In the genomic region with DNA sequence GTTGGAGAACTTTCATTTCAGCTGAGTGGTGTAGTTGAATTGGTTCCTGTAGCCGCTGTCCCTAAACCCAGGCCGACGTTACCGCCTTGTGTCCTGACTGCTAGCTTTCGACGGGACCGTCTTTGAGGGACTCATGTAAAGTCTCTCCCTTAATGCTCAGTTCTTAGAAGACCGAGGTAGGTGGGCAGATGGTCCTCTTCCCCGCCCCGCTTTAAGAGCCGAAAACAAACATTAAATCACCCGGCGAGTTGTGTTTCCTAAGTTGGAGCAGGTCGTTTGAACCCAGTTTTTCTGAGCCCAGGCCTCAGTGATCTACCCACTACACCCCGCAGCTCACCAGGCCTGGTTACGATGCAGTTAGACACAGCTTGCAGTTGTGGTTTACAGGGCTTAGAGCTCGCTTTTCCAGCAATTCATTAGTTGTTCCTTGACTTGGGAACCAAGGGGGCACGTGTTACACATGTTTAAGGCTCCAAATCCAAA, we compare ENCODE assay signal across 8 cellular contexts. TPM values are rescaled to one million over a fixed set of nuclear protein-coding genes. Genes with fewer than 3 reads are reported as not detected.
DNase-seq lines count a peak whose midpoint lies in the region; ATAC-seq and TF ChIP-seq lines count a peak whose summit lies in the region.

No MANE protein-coding gene starts in this region.

- CTCF ChIA-PET in BJ (lab: Yijun Ruan, JAX): interaction anchor here (0.9 kb wide), 1 partner anchor 79 kb away, joined by 4 read pairs; no protein-coding TSS in a partner anchor

- H3K9ac ChIP-seq in iPS-15b (ENCODE audit: low read depth, low read length) (peak overlapping the region; percentile 77), skeletal muscle tissue (ENCODE audit: low read depth in 1 of 3, low read length in 3 of 3) (peak overlapping the region; percentile 74 to 92 (median 91))

- H3K4me1 ChIP-seq in iPS-15b (ENCODE audit: control insufficient read depth, insufficient read depth, low read length) (peaks cover 8% of the 10 kb centered on the region), skeletal muscle tissue (ENCODE audit: control insufficient read depth in 3 of 3, insufficient read depth in 3 of 3, low read length in 3 of 3) (peaks cover 8 to 19% (median 14%) of the 10 kb centered on the region in 3 donors)

- peak; percentile 31 for ATAC-seq in GM18511 (IDR thresholded peaks at IDR 0.05; ENCODE audit: unreplicated experiment)
- ATAC-seq in HG02981 (IDR thresholded peaks at IDR 0.05; ENCODE audit: unreplicated experiment): peak; percentile 21

- POLR2A ChIA-PET in BJ (lab: Charles Lee): no interaction called here

- H3K36me3 ChIP-seq in BJ (ENCODE audit: control insufficient read depth, insufficient read depth, low read length): no peaks in the 10 kb centered on the region
- no peaks in the 10 kb centered on the region for H3K36me3 ChIP-seq in iPS-15b (ENCODE audit: control insufficient read depth, insufficient read depth, low read length)
- H3K36me3 ChIP-seq in skeletal muscle tissue (ENCODE audit: control insufficient read depth in 3 of 3, insufficient read depth in 3 of 3, low read length in 3 of 3): no peaks in the 10 kb centered on the region

- H3K9me3 ChIP-seq in iPS-15b (ENCODE audit: control insufficient read depth, insufficient read depth, low read length) (no peaks in the 10 kb centered on the region), skeletal muscle tissue (ENCODE audit: control insufficient read depth in 3 of 3, low read length in 3 of 3) (no peaks in the 10 kb centered on the region)

- in situ Hi-C loops in astrocyte of the cerebellum (cut with HindIII; ENCODE audit: low sequenced_read_pairs): no loop called here

- H3K27ac ChIP-seq in skeletal muscle tissue (ENCODE audit: low read depth, low read length): peak overlapping the region; percentile 86

- H3K4me3 ChIP-seq in BJ (ENCODE audit: low read depth, low read length): peak overlapping the region; percentile 96
- peak overlapping the region; percentile 81 for H3K4me3 ChIP-seq in astrocyte of the cerebellum (ENCODE audit: low read depth, low read length)
- H3K4me3 ChIP-seq in iPS-15b (ENCODE audit: low read depth, low read length): peak overlapping the region; percentile 86
- H3K4me3 ChIP-seq in skeletal muscle tissue (ENCODE audit: low read length in 3 of 3): peak overlapping the region; percentile 89 to 98 (median 96)

- no peaks in the 10 kb centered on the region for H3K27me3 ChIP-seq in BJ (ENCODE audit: control insufficient read depth, insufficient read depth, low read length)
- no peaks in the 10 kb centered on the region for H3K27me3 ChIP-seq in iPS-15b (ENCODE audit: control insufficient read depth, insufficient read depth, low read length)
- H3K27me3 ChIP-seq in skeletal muscle tissue (ENCODE audit: control insufficient read depth in 3 of 3, insufficient read depth in 3 of 3, low read length in 3 of 3): no peaks in the 10 kb centered on the region

- TF ChIP-seq CTCF in BJ (IDR thresholded peaks at IDR 0.05; ENCODE audit: insufficient read depth, low read depth, low read length) (no peak), astrocyte of the cerebellum (IDR thresholded peaks at IDR 0.05; ENCODE audit: low read depth, low read length, missing control alignments) (no peak)

- no peak for DNase-seq in BJ (ENCODE audit: low read depth)
- DNase-seq in OCI-M1 (lab: John Stamatoyannopoulos, UW): peak; percentile 68
- no peak for DNase-seq in astrocyte of the cerebellum (ENCODE audit: low read depth)
- DNase-seq in COLO829 (ENCODE audit: low spot score): no peak

RNA-seq across cellular contexts. Expression of a gene that starts 0.7 kb away (rescaled TPM):
- 39.0 and 84.7 TPM in 2 replicates for polyA plus RNA-seq in BJ (2011; rRNA removed)
- 45.2 and 60.2 TPM in 2 replicates for polyA minus RNA-seq in BJ (2011; rRNA and poly(A)+ RNA removed)
- 15.7 TPM for total RNA-seq in skeletal muscle tissue
